26 cellular contexts compared by ENCODE assay signal in the genomic region with DNA sequence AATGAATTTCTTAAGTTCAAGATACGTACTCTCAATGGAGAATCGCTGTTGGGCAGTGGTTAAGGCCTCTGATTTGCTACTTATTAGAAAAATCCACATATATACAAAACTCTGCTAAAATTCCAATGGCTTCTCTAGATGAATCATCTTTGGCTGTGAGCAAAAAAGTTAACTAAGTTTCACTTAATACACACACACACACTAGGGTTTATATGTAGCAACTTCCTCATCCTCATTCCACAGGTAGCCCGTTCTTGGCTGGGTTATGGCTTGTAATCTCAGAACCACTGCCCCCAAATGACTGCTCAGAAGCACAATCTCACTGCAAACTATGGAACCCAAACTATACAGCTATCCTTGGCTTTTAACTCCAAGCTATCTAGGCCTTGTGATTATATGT.
DNase-seq lines count a peak whose midpoint lies in the region; ATAC-seq and TF ChIP-seq lines count a peak whose summit lies in the region.
"Had no signal": no experiment of that assay in that cellular context is flagged by ENCODE, and none has a peak within 500 bp of the region (broad histone marks: within the 10 kb centered on the region; RNA-seq: fewer than 3 reads in every experiment).

No MANE protein-coding gene starts in this region.

- no peak overlapping the region for H3K56ac ChIP-seq in IMR-90 (ENCODE audit: extremely low read depth, insufficient read depth, low read length)

- no peak for TF ChIP-seq RAD21 in IMR-90 (IDR thresholded peaks at IDR 0.05; ENCODE audit: low read length)

- H2BK5ac ChIP-seq in IMR-90 (ENCODE audit: low read depth, low read length, poor library complexity, severe bottlenecking) = no peak overlapping the region

- no peak overlapping the region for H3K4ac ChIP-seq in IMR-90 (ENCODE audit: low read depth, low read length)

- H3K4me1 ChIP-seq in IMR-90 (ENCODE audit: control insufficient read depth, insufficient read depth, low read length) = peaks cover 2% of the 10 kb centered on the region; the same call in 1 of the 2 replicates
- peaks cover 3% of the 10 kb centered on the region for H3K4me1 ChIP-seq in endodermal cell (ENCODE audit: control insufficient read depth, insufficient read depth, low read length)
- H3K4me1 ChIP-seq in lower lobe of right lung = no peaks in the 10 kb centered on the region
- no peaks in the 10 kb centered on the region for H3K4me1 ChIP-seq in tibial artery
- H3K4me1 ChIP-seq in effector memory CD4-positive, alpha-beta T cell (ENCODE audit: control insufficient read depth, insufficient read depth, low read length, poor library complexity, severe bottlenecking) = no peaks in the 10 kb centered on the region
- H3K4me1 ChIP-seq: BLaER1, SJCRH30 had no signal

- DNase-seq in Calu3 (no peak), IMR-90 (no peak), endodermal cell (no peak), lower lobe of right lung (no peak), tibial artery (no peak)
- DNase-seq in effector memory CD4-positive, alpha-beta T cell = no peak
- DNase-seq: CD4-positive, CD25-positive, alpha-beta regulatory T cell; GM23248; H7; KBM-7; NCI-H1048; NCI-H1417; NCI-H1694; NCI-H2029 treated with DMSO at 0.1 percent for 48 hours; NCI-H446 treated with DMSO at 0.1 percent for 48 hours; NCI-H526; NCI-H82; NK-92 treated with Interleukin-12 subunit alpha and Interleukin-12 subunit beta, amount 100 ng/mL, for 24 hours; PC-3; SJCRH30 had no signal

- H3K4me3 Mint-ChIP-seq in Calu3 (ENCODE audit: low read depth, unreplicated experiment) (no peak overlapping the region), endodermal cell (no peak overlapping the region)
- H3K4me3 Mint-ChIP-seq: CD4-positive, CD25-positive, alpha-beta regulatory T cell had no signal

- no peaks in the 10 kb centered on the region for H3K27me3 Mint-ChIP-seq in Calu3 (ENCODE audit: unreplicated experiment)
- no peaks in the 10 kb centered on the region for H3K27me3 Mint-ChIP-seq in endodermal cell (ENCODE audit: insufficient read depth)
- H3K27me3 Mint-ChIP-seq: CD4-positive, CD25-positive, alpha-beta regulatory T cell had no signal

- H3K9me3 Mint-ChIP-seq in Calu3 (ENCODE audit: low read depth, unreplicated experiment) (no peaks in the 10 kb centered on the region), endodermal cell (peaks cover 23% of the 10 kb centered on the region)

- H3K23ac ChIP-seq in IMR-90 (ENCODE audit: low read depth, low read length) = no peak overlapping the region

- H2AK9ac ChIP-seq in IMR-90 (replicated peaks; ENCODE audit: low read depth, low read length, poor library complexity) = no peak overlapping the region

- H3K79me1 ChIP-seq in IMR-90 (ENCODE audit: low read depth in 1 of 2, low read length in 2 of 2) = no peaks in the 10 kb centered on the region

- TF ChIP-seq CTCF in Calu3 (IDR thresholded peaks at IDR 0.05; ENCODE audit: unreplicated experiment) (no peak), IMR-90 (conservative IDR thresholded peaks at IDR 0.05; ENCODE audit: low read depth, low read length) (no peak), endodermal cell (conservative IDR thresholded peaks at IDR 0.05) (no peak), lower lobe of right lung (IDR thresholded peaks at IDR 0.05) (no peak), tibial artery (IDR thresholded peaks at IDR 0.05) (no peak)

- no peak overlapping the region for H2BK20ac ChIP-seq in IMR-90 (ENCODE audit: low read depth, low read length)

- H2BK15ac ChIP-seq in IMR-90 (ENCODE audit: low read depth, low read length) = no peak overlapping the region

- H3K36me3 Mint-ChIP-seq in Calu3 (ENCODE audit: insufficient read depth, unreplicated experiment) (peaks cover 20% of the 10 kb centered on the region), endodermal cell (ENCODE audit: low read depth) (peaks cover 79% of the 10 kb centered on the region)

- H3K9ac ChIP-seq in IMR-90 (ENCODE audit: low read depth, low read length) = no peak overlapping the region
- no peak overlapping the region for H3K9ac ChIP-seq in endodermal cell (ENCODE audit: extremely low read depth, low read length, poor library complexity, severe bottlenecking)
- H3K9ac ChIP-seq: BLaER1, GM23248 had no signal

- WGBS in IMR-90 (ENCODE audit: extremely low coverage in 2 of 2, insufficient read length in 1 of 2), 2 experiments = no CpG with 5 or more reads among the region's 3 CpGs
- WGBS in endodermal cell (ENCODE audit: insufficient coverage in 1 of 2, insufficient read length in 1 of 2), 2 experiments = 94 to 100% methylated on average over 2 to 3 of the region's 3 CpGs

- H3K27ac ChIP-seq in IMR-90 (ENCODE audit: insufficient read depth, low read length) = no peak overlapping the region
- H3K27ac ChIP-seq in endodermal cell (ENCODE audit: low read depth, low read length) = no peak overlapping the region
- H3K27ac ChIP-seq in lower lobe of right lung = no peak overlapping the region
- no peak overlapping the region for H3K27ac ChIP-seq in tibial artery
- no peak overlapping the region for H3K27ac ChIP-seq in effector memory CD4-positive, alpha-beta T cell (ENCODE audit: insufficient read depth, low read length, poor library complexity, severe bottlenecking)
- H3K27ac ChIP-seq: BLaER1, GM23248, SJCRH30 had no signal

- H3K4me3 ChIP-seq in IMR-90 (ENCODE audit: insufficient read depth, low read depth, low read length) = no peak overlapping the region
- peak overlapping the region; percentile 38 for H3K4me3 ChIP-seq in endodermal cell (ENCODE audit: low read length)
- no peak overlapping the region for H3K4me3 ChIP-seq in lower lobe of right lung
- H3K4me3 ChIP-seq in tibial artery = no peak overlapping the region
- H3K4me3 ChIP-seq in effector memory CD4-positive, alpha-beta T cell (ENCODE audit: insufficient read depth, low read depth, low read length, poor library complexity, severe bottlenecking) = no peak overlapping the region
- H3K4me3 ChIP-seq: BLaER1, GM12878, GM23248, SJCRH30 had no signal

- in situ Hi-C loops in IMR-90 (cut with MboI; ENCODE audit: low sequenced_read_pairs) = no loop called here

- no peak overlapping the region for H2BK120ac ChIP-seq in IMR-90 (ENCODE audit: low read depth, low read length)

- no peak overlapping the region for H2AK5ac ChIP-seq in IMR-90 (ENCODE audit: low read depth, low read length)

- BruUV-seq in Calu3 (replicated peaks; lab: Mats Ljungman, UMichigan) (no TSS peak), IMR-90 (replicated peaks; lab: Mats Ljungman, UMichigan) (no TSS peak)

- ATAC-seq in IMR-90 (ENCODE audit: low read depth) = peak; percentile 42; the same call in 1 of the 2 replicates
- peak; percentile 46 to 55 for ATAC-seq in lower lobe of right lung
- no peak for ATAC-seq in GM18870 (IDR thresholded peaks at IDR 0.05; ENCODE audit: unreplicated experiment)
- no peak for ATAC-seq in GM21381 (IDR thresholded peaks at IDR 0.05; ENCODE audit: unreplicated experiment)
- ATAC-seq: GM12878, PC-3, Right ventricle myocardium inferior, SK-N-SH treated with all-trans-retinoic acid at 6 μM for 48 hours had no signal

- no peak overlapping the region for H3K18ac ChIP-seq in IMR-90 (ENCODE audit: low read depth, low read length)

- no peak overlapping the region for H3K4me2 ChIP-seq in IMR-90 (ENCODE audit: low read depth, low read length)
- H3K4me2 ChIP-seq: BLaER1 had no signal

- 0 out of 2 replicates have a peak, but pooled peaks cover 2% of the 10 kb centered on the region for H3K36me3 ChIP-seq in IMR-90 (ENCODE audit: control insufficient read depth, insufficient read depth, low read length)
- H3K36me3 ChIP-seq in endodermal cell (ENCODE audit: control insufficient read depth, insufficient read depth, low read length) = peaks cover 85% of the 10 kb centered on the region
- H3K36me3 ChIP-seq in lower lobe of right lung = peaks cover 12% of the 10 kb centered on the region
- peaks cover 7 to 18% (median 17%) of the 10 kb centered on the region in 3 donors for H3K36me3 ChIP-seq in tibial artery
- H3K36me3 ChIP-seq in effector memory CD4-positive, alpha-beta T cell (ENCODE audit: control insufficient read depth, insufficient read depth, low read length) = no peaks in the 10 kb centered on the region

- H3K27ac Mint-ChIP-seq in Calu3 (ENCODE audit: unreplicated experiment) (peak overlapping the region; percentile 56), endodermal cell (no peak overlapping the region)

- H3K27me3 ChIP-seq in IMR-90 (ENCODE audit: control insufficient read depth, insufficient read depth, low read length) = no peaks in the 10 kb centered on the region
- H3K27me3 ChIP-seq in endodermal cell (ENCODE audit: control insufficient read depth, insufficient read depth, low read length, poor library complexity, severe bottlenecking) = no peaks in the 10 kb centered on the region
- no peaks in the 10 kb centered on the region for H3K27me3 ChIP-seq in lower lobe of right lung (ENCODE audit: low read depth)
- H3K27me3 ChIP-seq in tibial artery = no peaks in the 10 kb centered on the region
- H3K27me3 ChIP-seq in effector memory CD4-positive, alpha-beta T cell (replicated peaks; ENCODE audit: control insufficient read depth, insufficient read depth, low read length, poor library complexity, severe bottlenecking) = no peaks in the 10 kb centered on the region
- H3K27me3 ChIP-seq: BLaER1, SJCRH30 had no signal

- no peak overlapping the region for H4K91ac ChIP-seq in IMR-90 (ENCODE audit: insufficient read depth, low read depth, low read length)

- CTCF ChIA-PET in Calu3 (lab: Charles Lee) (interaction anchor here (1.1 kb wide), 1 partner anchor 13 kb away, joined by 5 read pairs; no protein-coding TSS in a partner anchor), IMR-90 (lab: Yijun Ruan, JAX) (no interaction called here)

- H3K9me3 ChIP-seq in IMR-90 (ENCODE audit: control insufficient read depth, insufficient read depth, low read length) = no peaks in the 10 kb centered on the region
- H3K9me3 ChIP-seq in endodermal cell (ENCODE audit: control insufficient read depth, low read length) = peaks cover 47% of the 10 kb centered on the region
- no peaks in the 10 kb centered on the region for H3K9me3 ChIP-seq in lower lobe of right lung
- H3K9me3 ChIP-seq in tibial artery = no peaks in the 10 kb centered on the region
- no peaks in the 10 kb centered on the region for H3K9me3 ChIP-seq in effector memory CD4-positive, alpha-beta T cell (ENCODE audit: control insufficient read depth, low read length)
- H3K9me3 ChIP-seq: SJCRH30 had no signal

- H3K4me1 Mint-ChIP-seq in Calu3 (ENCODE audit: low read depth, unreplicated experiment) = peaks cover 11% of the 10 kb centered on the region
- no peaks in the 10 kb centered on the region for H3K4me1 Mint-ChIP-seq in endodermal cell

- intact Hi-C loops in Calu3 (cut with micrococcal nuclease; ENCODE audit: unreplicated experiment) = loop anchor here (5.0 kb wide), 1 partner anchor 92 kb away; no protein-coding TSS in a partner anchor
- intact Hi-C loops in IMR-90 (cut with micrococcal nuclease) = loop anchor here (5.0 kb wide), 1 partner anchor 97 kb away; no protein-coding TSS in a partner anchor
- intact Hi-C loops in lower lobe of right lung (cut with DNase I) = no loop called here
- intact Hi-C loops in tibial artery (cut with DNase I; ENCODE audit: low total_unique reads) = no loop called here

- no peak overlapping the region for H4K8ac ChIP-seq in IMR-90 (ENCODE audit: low read depth in 2 of 2, low read length in 2 of 2)

- H3K14ac ChIP-seq in IMR-90 (replicated peaks; ENCODE audit: low read depth, low read length) = no peak overlapping the region

- no peaks in the 10 kb centered on the region for H4K20me1 ChIP-seq in IMR-90 (ENCODE audit: insufficient read depth, low read length)
- H4K20me1 ChIP-seq: BLaER1 had no signal

- TF ChIP-seq POLR2A in IMR-90 (IDR thresholded peaks at IDR 0.05; ENCODE audit: low read depth, low read length) = no peak

- dilution Hi-C loops in IMR-90 (cut with HindIII; ENCODE audit: low sequenced_read_pairs, unreplicated experiment) = no loop called here

- POLR2A ChIA-PET in IMR-90 (lab: Charles Lee; ENCODE audit: unreplicated experiment) = no interaction called here

- H3K9me1 ChIP-seq in IMR-90 (ENCODE audit: insufficient read depth, low read length) = no peaks in the 10 kb centered on the region

- no peak overlapping the region for H2AFZ ChIP-seq in IMR-90 (replicated peaks; ENCODE audit: low read length, poor library complexity)
- H2AFZ ChIP-seq: GM23248 had no signal

- H4K5ac ChIP-seq in IMR-90 (ENCODE audit: low read depth, low read length) = no peak overlapping the region

Comparison
In these comparisons a context has a peak if more than half of its experiments do, and no peak if none do; other contexts are left out.
1. ATAC-seq: peak in IMR-90 (single experiment) and lower lobe of right lung (2 of 2); none in GM18870 (single experiment) and GM21381 (single experiment).
2. intact Hi-C loops: an anchor here in Calu3 (5.0 kb wide) and IMR-90 (5.0 kb wide); none called in lower lobe of right lung and tibial artery.